8 cellular contexts compared by ENCODE assay signal in the genomic region with DNA sequence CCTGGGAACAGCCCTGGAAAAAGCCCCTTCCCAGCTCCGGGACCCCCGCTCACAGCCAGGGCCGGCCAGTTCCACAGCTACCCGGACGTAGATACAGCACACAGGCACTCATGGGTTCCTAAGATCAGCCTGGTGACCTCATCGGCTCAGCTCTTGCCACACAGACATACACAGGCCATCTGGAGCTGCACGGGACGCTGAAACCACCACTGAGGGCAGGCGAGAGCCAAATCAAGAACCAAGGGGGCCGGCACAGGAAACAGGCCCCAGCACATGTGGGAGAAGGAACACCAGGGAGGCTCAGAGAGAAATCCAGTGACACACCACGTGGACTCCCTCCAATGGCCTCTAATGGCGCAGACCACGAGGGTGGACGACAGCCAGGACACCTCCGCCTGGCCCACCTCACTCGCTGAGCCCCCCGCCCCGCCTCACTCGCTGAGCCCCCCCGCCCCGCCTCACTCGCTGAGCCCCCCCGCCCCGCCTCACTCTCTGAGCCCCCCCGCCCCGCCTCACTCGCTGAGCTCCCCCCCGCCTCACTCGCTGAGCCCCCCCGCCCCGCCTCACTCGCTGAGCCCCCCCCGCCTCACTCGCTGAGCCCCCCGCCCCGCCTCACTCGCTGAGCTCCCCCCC.
A peak's percentile ranks its signal among the peaks of the same experiment; 100 is the strongest.
DNase-seq lines count a peak whose midpoint lies in the region; ATAC-seq and TF ChIP-seq lines count a peak whose summit lies in the region.

No MANE protein-coding gene starts in this region.

- H3K27ac ChIP-seq in lung (ENCODE audit: low read depth in 1 of 2, low read length in 1 of 2), result no peak overlapping the region
- no peak overlapping the region for H3K27ac ChIP-seq in Karpas-422 (ENCODE audit: low read length)

- no peaks in the 10 kb centered on the region for H3K9me3 ChIP-seq in lung (ENCODE audit: control insufficient read depth in 2 of 2, insufficient read depth in 1 of 2, low read length in 1 of 2)
- H3K9me3 ChIP-seq in Karpas-422 (ENCODE audit: low read length), result no peaks in the 10 kb centered on the region

- no peaks in the 10 kb centered on the region for H3K79me2 ChIP-seq in Karpas-422 (ENCODE audit: low read length)

- no peak overlapping the region for H3K4me2 ChIP-seq in Karpas-422 (ENCODE audit: low read depth, low read length, poor library complexity, severe bottlenecking)

- TF ChIP-seq CTCF in GM12873 (IDR thresholded peaks at IDR 0.05; ENCODE audit: insufficient read depth, low read depth, low read length, missing control alignments), result peak; percentile 19
- peak; percentile 15 for TF ChIP-seq CTCF in astrocyte of the spinal cord (IDR thresholded peaks at IDR 0.05; ENCODE audit: low read depth, low read length)
- no peak for TF ChIP-seq CTCF in lung (IDR thresholded peaks at IDR 0.05; ENCODE audit: control extremely low read depth, extremely low read depth)

- WGBS in lung, 2 donors, result 58 to 80% methylated on average over 13 to 18 of the region's 37 CpGs

- no peaks in the 10 kb centered on the region for H4K20me1 ChIP-seq in Karpas-422 (ENCODE audit: insufficient read depth, low read depth, low read length)

- in situ Hi-C loops in astrocyte of the spinal cord (cut with HindIII; ENCODE audit: low sequenced_read_pairs), result no loop called here

- no peaks in the 10 kb centered on the region for H3K4me1 ChIP-seq in lung (ENCODE audit: control insufficient read depth in 2 of 2, insufficient read depth in 2 of 2, low read length in 2 of 2)
- no peaks in the 10 kb centered on the region for H3K4me1 ChIP-seq in Karpas-422 (ENCODE audit: low read length)

- H3K9me2 ChIP-seq in Karpas-422 (replicated peaks; ENCODE audit: insufficient read depth, low read length), result no peaks in the 10 kb centered on the region

- no peak overlapping the region for H2AFZ ChIP-seq in Karpas-422 (ENCODE audit: low read length)

- H3K27me3 ChIP-seq in lung (ENCODE audit: control insufficient read depth, insufficient read depth), result no peaks in the 10 kb centered on the region
- no peaks in the 10 kb centered on the region for H3K27me3 ChIP-seq in Karpas-422 (ENCODE audit: low read length)

- H3K4me3 ChIP-seq in astrocyte of the spinal cord (ENCODE audit: low read depth, low read length) (no peak overlapping the region), lung (no peak overlapping the region), Karpas-422 (ENCODE audit: low read length) (no peak overlapping the region)

- DNase-seq in NCI-H1092 treated with DMSO at 0.1 percent for 48 hours (lab: John Stamatoyannopoulos, UW) (peak; percentile 76), astrocyte of the spinal cord (ENCODE audit: low read depth, low spot score) (peak; percentile 64), lung (ENCODE audit: low spot score) (no peak), NCI-H2081 (lab: John Stamatoyannopoulos, UW) (no peak), Karpas-422 (no peak)

- peaks cover 0 to 9% of the 10 kb centered on the region in 2 donors for H3K36me3 ChIP-seq in lung (ENCODE audit: control insufficient read depth in 2 of 2, insufficient read depth in 2 of 2, low read length in 2 of 2)
- no peaks in the 10 kb centered on the region for H3K36me3 ChIP-seq in Karpas-422 (ENCODE audit: insufficient read depth, low read length)

- H3K9ac ChIP-seq in Karpas-422 (ENCODE audit: low read length), result no peak overlapping the region

- ATAC-seq in lung (ENCODE audit: insufficient read depth, low FRiP score), result peak; percentile 42
- ATAC-seq in GM18870 (IDR thresholded peaks at IDR 0.05; ENCODE audit: unreplicated experiment), result no peak
- no peak for ATAC-seq in HG03095 (IDR thresholded peaks at IDR 0.05; ENCODE audit: unreplicated experiment)

Comparison
In these comparisons a context has a peak if more than half of its experiments do, and no peak if none do; other contexts are left out.
1. DNase-seq: peak in NCI-H1092 treated with DMSO at 0.1 percent for 48 hours (single experiment) and astrocyte of the spinal cord (single experiment); none in lung (single experiment), NCI-H2081 (0 of 2) and Karpas-422 (single experiment).